9 cellular contexts compared by ENCODE assay signal in the genomic region with DNA sequence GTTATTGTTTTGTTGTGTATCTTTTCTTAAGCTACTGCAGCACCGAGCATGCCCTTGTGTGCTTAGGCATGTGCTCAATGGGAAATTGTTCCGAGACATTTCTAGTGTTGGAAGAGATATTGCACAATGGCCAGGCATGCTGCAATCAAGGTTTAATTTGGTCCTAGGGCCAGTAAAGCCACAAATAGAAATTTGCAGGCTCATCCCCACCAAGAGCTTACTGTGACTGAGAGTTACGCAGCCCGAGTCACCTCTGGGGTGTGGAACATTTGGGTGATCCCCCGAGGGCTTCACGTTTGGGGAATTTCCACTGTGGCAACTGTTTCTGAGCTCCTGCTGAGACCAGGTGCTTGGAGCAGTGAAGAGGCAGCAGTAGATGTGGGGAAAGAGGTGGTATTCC.
DNase-seq lines count a peak whose midpoint lies in the region; ATAC-seq, FAIRE-seq and TF ChIP-seq lines count a peak whose summit lies in the region.
"Had no signal": no experiment of that assay in that cellular context is flagged by ENCODE, and none has a peak within 500 bp of the region (broad histone marks: within the 10 kb centered on the region; RNA-seq: fewer than 3 reads in every experiment).

No MANE protein-coding gene starts in this region.

- no peaks in the 10 kb centered on the region for H3F3A ChIP-seq in GM23338 (replicated peaks; ENCODE audit: low read depth)
- H3F3A ChIP-seq in PC-9 (ENCODE audit: insufficient read depth, low read depth), result no peaks in the 10 kb centered on the region

- H3K9me2 ChIP-seq in GM23338 (ENCODE audit: insufficient read depth) (no peaks in the 10 kb centered on the region), PC-9 (ENCODE audit: insufficient read depth) (no peaks in the 10 kb centered on the region)

- H3K4me3 ChIP-seq in GM23338 (no peak overlapping the region), keratinocyte (ENCODE audit: control insufficient read depth in 2 of 3, extremely low read depth in 1 of 3, insufficient read depth in 2 of 3, low read depth in 1 of 3, low read length in 3 of 3) (no peak overlapping the region), PC-9 (no peak overlapping the region)

- intact Hi-C loops in activated T-helper 2 cell treated with anti-CD3 and anti-CD28 coated beads, Interferon-gamma antibody, Interleukin-2, Interleukin-4, amounts not matched to agents 10 μg/mL and 5 μg/mL and 100 μg/mL, durations not matched to agents 14 hours and 24 hours and 36 hours (cut with micrococcal nuclease), result loop anchor here (1.0 to 5.0 kb wide), 6 partner anchors 45 to 520 kb away; no protein-coding TSS in a partner anchor
- intact Hi-C loops in PC-9 (cut with micrococcal nuclease; ENCODE audit: unreplicated experiment), result no loop called here

- H3K79me2 ChIP-seq in GM23338 (replicated peaks; ENCODE audit: insufficient read depth), result no peaks in the 10 kb centered on the region
- no peaks in the 10 kb centered on the region for H3K79me2 ChIP-seq in keratinocyte (ENCODE audit: control insufficient read depth, insufficient read depth, low read length)
- no peaks in the 10 kb centered on the region for H3K79me2 ChIP-seq in PC-9 (ENCODE audit: low read depth)

- H3K4me1 ChIP-seq in GM23338 (ENCODE audit: insufficient read depth) (no peaks in the 10 kb centered on the region), keratinocyte (ENCODE audit: control insufficient read depth, extremely low read depth, insufficient read depth, low read length) (peaks cover 27% of the 10 kb centered on the region), PC-9 (replicated peaks; ENCODE audit: insufficient read depth) (peaks cover 6% of the 10 kb centered on the region; the same call in 1 of the 2 replicates)

- H3K27me3 Mint-ChIP-seq in GM23338 (ENCODE audit: insufficient read depth, low read depth, poor library complexity), result peaks cover 4% of the 10 kb centered on the region
- H3K27me3 Mint-ChIP-seq in activated T-helper 2 cell treated with anti-CD3 and anti-CD28 coated beads, Interferon-gamma antibody, Interleukin-2, Interleukin-4, amounts not matched to agents 10 μg/mL and 5 μg/mL and 100 μg/mL, durations not matched to agents 14 hours and 24 hours and 36 hours (ENCODE audit: low read depth), result no peaks in the 10 kb centered on the region

- no peak overlapping the region for H3K27ac ChIP-seq in GM23338 (ENCODE audit: low read depth)
- H3K27ac ChIP-seq in keratinocyte (ENCODE audit: control insufficient read depth, insufficient read depth, low read length), result peak overlapping the region; percentile 47
- H3K27ac ChIP-seq in PC-9, result no peak overlapping the region

- CTCF ChIA-PET in PC-9 (lab: Charles Lee), result no interaction called here

- H3K4me3 Mint-ChIP-seq in GM23338, result no peak overlapping the region
- H3K4me3 Mint-ChIP-seq in activated T-helper 2 cell treated with anti-CD3 and anti-CD28 coated beads, Interferon-gamma antibody, Interleukin-2, Interleukin-4, amounts not matched to agents 10 μg/mL and 5 μg/mL and 100 μg/mL, durations not matched to agents 14 hours and 24 hours and 36 hours (ENCODE audit: low read depth), result no peak overlapping the region
- H3K4me3 Mint-ChIP-seq: dendritic cell treated with granulocyte-macrophage colony-stimulating factor and Interleukin-4, amounts not matched to agents 40 ng/mL and 50 ng/mL, for 4 days had no signal

- no peaks in the 10 kb centered on the region for H3K36me3 Mint-ChIP-seq in GM23338 (ENCODE audit: low read depth)
- H3K36me3 Mint-ChIP-seq in activated T-helper 2 cell treated with anti-CD3 and anti-CD28 coated beads, Interferon-gamma antibody, Interleukin-2, Interleukin-4, amounts not matched to agents 10 μg/mL and 5 μg/mL and 100 μg/mL, durations not matched to agents 14 hours and 24 hours and 36 hours (ENCODE audit: low read depth), result no peaks in the 10 kb centered on the region

- peaks cover 9% of the 10 kb centered on the region; the same call in 2 of the 3 replicates for H3K4me1 Mint-ChIP-seq in GM23338
- peaks cover 61% of the 10 kb centered on the region for H3K4me1 Mint-ChIP-seq in activated T-helper 2 cell treated with anti-CD3 and anti-CD28 coated beads, Interferon-gamma antibody, Interleukin-2, Interleukin-4, amounts not matched to agents 10 μg/mL and 5 μg/mL and 100 μg/mL, durations not matched to agents 14 hours and 24 hours and 36 hours (ENCODE audit: low read depth)

- H3K4me2 ChIP-seq in GM23338, result no peak overlapping the region
- no peak overlapping the region for H3K4me2 ChIP-seq in keratinocyte (ENCODE audit: control insufficient read depth, extremely low read depth, insufficient read depth, low read depth, low read length)
- no peak overlapping the region for H3K4me2 ChIP-seq in PC-9

- DNase-seq in AG08395 (ENCODE audit: low spot score) (peak; percentile 32), GM23338 (ENCODE audit: low spot score) (no peak), keratinocyte (ENCODE audit: low read depth, low spot score) (no peak), PC-9 (no peak), NCI-H2107 (lab: John Stamatoyannopoulos, UW) (no peak), NCI-H1048 (lab: John Stamatoyannopoulos, UW) (no peak)
- DNase-seq in activated T-helper 2 cell treated with anti-CD3 and anti-CD28 coated beads, Interferon-gamma antibody, Interleukin-2, Interleukin-4, amounts not matched to agents 10 μg/mL and 5 μg/mL and 100 μg/mL, durations not matched to agents 14 hours and 24 hours and 36 hours (ENCODE audit: low spot score), result no peak

- POLR2A ChIA-PET in PC-9 (lab: Charles Lee; ENCODE audit: unreplicated experiment), result interaction anchor here (0.5 kb wide), 1 partner anchor 300 kb away, joined by 5 read pairs; no protein-coding TSS in a partner anchor

- no peak for ATAC-seq in GM23338
- ATAC-seq in GM19351 (IDR thresholded peaks at IDR 0.05; ENCODE audit: unreplicated experiment), result no peak

- H3K9me3 ChIP-seq in keratinocyte (ENCODE audit: control insufficient read depth, low read depth, low read length) (no peaks in the 10 kb centered on the region), PC-9 (ENCODE audit: insufficient read depth, low read depth) (0 out of 2 replicates have a peak, but pooled peaks cover 5% of the 10 kb centered on the region)

- dilution Hi-C loops in keratinocyte (cut with MboI; ENCODE audit: extremely low pct_ligation_motif_present, low sequenced_read_pairs), result no loop called here

- H3K27ac Mint-ChIP-seq in GM23338, result peak overlapping the region; percentile 73
- peak overlapping the region; percentile 96 for H3K27ac Mint-ChIP-seq in activated T-helper 2 cell treated with anti-CD3 and anti-CD28 coated beads, Interferon-gamma antibody, Interleukin-2, Interleukin-4, amounts not matched to agents 10 μg/mL and 5 μg/mL and 100 μg/mL, durations not matched to agents 14 hours and 24 hours and 36 hours
- H3K27ac Mint-ChIP-seq: dendritic cell treated with granulocyte-macrophage colony-stimulating factor and Interleukin-4, amounts not matched to agents 40 ng/mL and 50 ng/mL, for 4 days had no signal

- no peak overlapping the region for H3K9ac ChIP-seq in keratinocyte (ENCODE audit: control insufficient read depth, extremely low read depth, insufficient read depth, low read length)

- no TSS peak for BruUV-seq in PC-9 (replicated peaks; lab: Mats Ljungman, UMichigan)

- H4K20me1 ChIP-seq in GM23338 (replicated peaks; ENCODE audit: insufficient read depth), result no peaks in the 10 kb centered on the region
- H4K20me1 ChIP-seq in keratinocyte (ENCODE audit: control insufficient read depth, extremely low read depth, insufficient read depth, low read length), result no peaks in the 10 kb centered on the region
- H4K20me1 ChIP-seq in PC-9 (ENCODE audit: insufficient read depth), result no peaks in the 10 kb centered on the region

- H3K9me1 ChIP-seq in keratinocyte (ENCODE audit: control insufficient read depth, extremely low read depth, insufficient read depth, low read length), result no peaks in the 10 kb centered on the region

- no peaks in the 10 kb centered on the region for H3K9me3 Mint-ChIP-seq in GM23338
- peaks cover 7% of the 10 kb centered on the region for H3K9me3 Mint-ChIP-seq in activated T-helper 2 cell treated with anti-CD3 and anti-CD28 coated beads, Interferon-gamma antibody, Interleukin-2, Interleukin-4, amounts not matched to agents 10 μg/mL and 5 μg/mL and 100 μg/mL, durations not matched to agents 14 hours and 24 hours and 36 hours
- H3K9me3 Mint-ChIP-seq: dendritic cell treated with granulocyte-macrophage colony-stimulating factor and Interleukin-4, amounts not matched to agents 40 ng/mL and 50 ng/mL, for 4 days had no signal

- FAIRE-seq in keratinocyte (lab: Jason Lieb, UNC), result no peak

- H2AFZ ChIP-seq in GM23338 (peak overlapping the region; percentile 69; the same call in 1 of the 2 replicates), keratinocyte (ENCODE audit: control insufficient read depth, low read length) (no peak overlapping the region), PC-9 (no peak overlapping the region; the same call in 1 of the 2 replicates)

- no peaks in the 10 kb centered on the region for H3K36me3 ChIP-seq in GM23338 (ENCODE audit: insufficient read depth)
- peaks cover 0 to 1% of the 10 kb centered on the region in 2 experiments for H3K36me3 ChIP-seq in keratinocyte (ENCODE audit: control insufficient read depth in 2 of 2, extremely low read depth in 1 of 2, insufficient read depth in 2 of 2, low read length in 2 of 2)
- no peaks in the 10 kb centered on the region for H3K36me3 ChIP-seq in PC-9 (ENCODE audit: low read depth)

- TF ChIP-seq CTCF in GM23338 (conservative IDR thresholded peaks at IDR 0.05; ENCODE audit: low read depth in 2 of 2) (no peak), keratinocyte (optimal IDR thresholded peaks at IDR 0.05 in 1 of 3, IDR thresholded peaks at IDR 0.05 in 1 of 3, conservative IDR thresholded peaks at IDR 0.05 in 1 of 3; ENCODE audit: extremely low read depth in 1 of 3, insufficient read depth in 2 of 3, low read length in 3 of 3) (no peak), PC-9 (conservative IDR thresholded peaks at IDR 0.05) (no peak)

- H3K27me3 ChIP-seq in GM23338 (ENCODE audit: insufficient read depth), result no peaks in the 10 kb centered on the region
- H3K27me3 ChIP-seq in keratinocyte (ENCODE audit: control insufficient read depth, extremely low read depth, insufficient read depth, low read length), result no peaks in the 10 kb centered on the region
- H3K27me3 ChIP-seq in PC-9 (ENCODE audit: insufficient read depth, low read depth), result no peaks in the 10 kb centered on the region

TF ChIP-seq in GM23338, 12 proteins besides CTCF, POLR2A, EP300 and RAD21 (continues in another document):
- TF ChIP-seq JUNB (IDR thresholded peaks at IDR 0.05; ENCODE audit: unreplicated experiment), result no peak
- TF ChIP-seq EZH2 (IDR thresholded peaks at IDR 0.05; ENCODE audit: low read depth, unreplicated experiment), result no peak
- TF ChIP-seq STAT1 (IDR thresholded peaks at IDR 0.05; ENCODE audit: unreplicated experiment), result no peak
- TF ChIP-seq NANOG (IDR thresholded peaks at IDR 0.05; ENCODE audit: borderline replicate concordance), result no peak
- TF ChIP-seq EZH2phosphoT487 (IDR thresholded peaks at IDR 0.05; ENCODE audit: unreplicated experiment), result no peak
- TF ChIP-seq CREB1 (CRISPR knock-in tag; IDR thresholded peaks at IDR 0.05; ENCODE audit: low read depth), result no peak
- no peak for TF ChIP-seq ZNF331 (CRISPR knock-in tag; IDR thresholded peaks at IDR 0.05; ENCODE audit: low read depth)
